28 cellular contexts compared by ENCODE assay signal in genomic region chr4:139164731-139165130, GRCh38.
"Had no signal": no experiment of that assay in that cellular context is flagged by ENCODE, and none has a peak within 500 bp of the region (broad histone marks: within the 10 kb centered on the region; RNA-seq: fewer than 3 reads in every experiment).

No MANE protein-coding gene starts in this region.

- H3K9me3 Mint-ChIP-seq: endodermal cell; immature natural killer cell; memory B cell; natural killer cell treated with Interleukin-12 subunit alpha and Interleukin-12 subunit beta and Interleukin-15 and Interleukin-18, amount 100 ng/mL, for 72 hours; neural crest cell; stimulated activated naive B cell treated with anti-CD40 and anti-IgM and Interleukin-4, amounts not matched to agents 10 μg/mL and 1 μg/mL and 100 μg/mL, for 72 hours; stimulated activated naive CD8-positive, alpha-beta T cell treated with anti-CD3 and anti-CD28 coated beads, Interleukin-15, Interleukin-2, amounts not matched to agents 100 ng/mL and 50 ng/mL, for 24 hours had no signal

- H3K4me3 ChIP-seq: esophagus squamous epithelium, heart right ventricle, lower lobe of right lung, right lobe of liver, thoracic aorta, tibial nerve, upper lobe of left lung had no signal

- H3K36me3 Mint-ChIP-seq: immature natural killer cell; natural killer cell treated with Interleukin-12 subunit alpha and Interleukin-12 subunit beta and Interleukin-15 and Interleukin-18, amount 100 ng/mL, for 72 hours had no signal

- H3K27me3 ChIP-seq: esophagus squamous epithelium, heart right ventricle, right lobe of liver, tibial nerve, upper lobe of left lung had no signal

- DNase-seq: effector CD8-positive, alpha-beta T cell; endodermal cell; erythroblast; esophagus squamous epithelium; foreskin melanocyte; glutamatergic neuron; heart right ventricle; hypothalamus; immature natural killer cell; islet precursor cell; left ventricle myocardium superior; lower lobe of right lung; right lobe of liver; small intestine; stimulated activated CD4-positive, alpha-beta T cell treated with anti-CD3 and anti-CD28 coated beads, Interleukin-15, amount 100 ng/mL, for 24 hours; stimulated activated CD4-positive, alpha-beta T cell treated with anti-CD3 and anti-CD28 coated beads, Interleukin-2, amount 100 ng/mL, for 48 hours; stimulated activated naive B cell treated with anti-CD40 and anti-IgM and Interleukin-4, amounts not matched to agents 10 μg/mL and 1 μg/mL and 100 μg/mL, for 72 hours; upper lobe of left lung had no signal

- H2AFZ ChIP-seq: parathyroid adenoma had no signal

- ATAC-seq: left ventricle myocardium superior; lower lobe of right lung; natural killer cell treated with Interleukin-12 subunit alpha and Interleukin-12 subunit beta and Interleukin-15 and Interleukin-18, amount 100 ng/mL, for 72 hours; stimulated activated naive B cell treated with anti-CD40 and anti-IgM and Interleukin-4, amounts not matched to agents 10 μg/mL and 1 μg/mL and 100 μg/mL, for 72 hours had no signal

- H3K27ac ChIP-seq: esophagus squamous epithelium, heart right ventricle, lower lobe of right lung, parathyroid adenoma, right lobe of liver, thoracic aorta, tibial nerve, upper lobe of left lung had no signal

- H3K4me3 Mint-ChIP-seq: endodermal cell; immature natural killer cell; memory B cell; natural killer cell treated with Interleukin-12 subunit alpha and Interleukin-12 subunit beta and Interleukin-15 and Interleukin-18, amount 100 ng/mL, for 72 hours; neural crest cell; stimulated activated naive B cell treated with anti-CD40 and anti-IgM and Interleukin-4, amounts not matched to agents 10 μg/mL and 1 μg/mL and 100 μg/mL, for 72 hours; stimulated activated naive CD8-positive, alpha-beta T cell treated with anti-CD3 and anti-CD28 coated beads, Interleukin-15, Interleukin-2, amounts not matched to agents 100 ng/mL and 50 ng/mL, for 24 hours had no signal

- H3K27ac Mint-ChIP-seq: immature natural killer cell; memory B cell; progenitor cell of endocrine pancreas; stimulated activated naive B cell treated with anti-CD40 and anti-IgM and Interleukin-4, amounts not matched to agents 10 μg/mL and 1 μg/mL and 100 μg/mL, for 72 hours; stimulated activated naive CD8-positive, alpha-beta T cell treated with anti-CD3 and anti-CD28 coated beads, Interleukin-15, Interleukin-2, amounts not matched to agents 100 ng/mL and 50 ng/mL, for 24 hours had no signal

- H3K9me3 ChIP-seq: esophagus squamous epithelium, heart right ventricle, lower lobe of right lung, right lobe of liver, thoracic aorta, tibial nerve, upper lobe of left lung had no signal

- H3K27me3 Mint-ChIP-seq: memory B cell; natural killer cell treated with Interleukin-12 subunit alpha and Interleukin-12 subunit beta and Interleukin-15 and Interleukin-18, amount 100 ng/mL, for 72 hours; progenitor cell of endocrine pancreas; stimulated activated naive B cell treated with anti-CD40 and anti-IgM and Interleukin-4, amounts not matched to agents 10 μg/mL and 1 μg/mL and 100 μg/mL, for 72 hours; stimulated activated naive CD8-positive, alpha-beta T cell treated with anti-CD3 and anti-CD28 coated beads, Interleukin-15, Interleukin-2, amounts not matched to agents 100 ng/mL and 50 ng/mL, for 24 hours had no signal

- H3K9ac ChIP-seq: parathyroid adenoma had no signal

- H3K36me3 ChIP-seq: lower lobe of right lung, right lobe of liver, thoracic aorta, tibial nerve, upper lobe of left lung had no signal

- H3K4me1 ChIP-seq: parathyroid adenoma had no signal

- FAIRE-seq: colon, small intestine, urothelium cell line had no signal
